Comparison of ENCODE assay signal across 22 cellular contexts in genomic region chr1:235960799-235961198, GRCh38.
"Had no signal": no experiment of that assay in that cellular context is flagged by ENCODE, and none has a peak within 500 bp of the region (broad histone marks: within the 10 kb centered on the region; RNA-seq: fewer than 3 reads in every experiment).

No MANE protein-coding gene starts in this region.

- ATAC-seq: activated naive CD8-positive, alpha-beta T cell treated with anti-CD3 and anti-CD28 coated beads, Interleukin-2, amount 50 U/mL, for 24 hours; gastroesophageal sphincter; heart left ventricle had no signal

- H3K4me3 Mint-ChIP-seq: activated naive CD4-positive, alpha-beta T cell treated with anti-CD3 and anti-CD28 coated beads, Interleukin-2, amount 10 ng/mL, durations not matched to agents 7 days and 5 days; activated naive CD8-positive, alpha-beta T cell treated with anti-CD3 and anti-CD28 coated beads, Interleukin-2, amount 50 U/mL, for 24 hours; nephron progenitor cell had no signal

- H3K4me1 ChIP-seq: gastroesophageal sphincter, left ventricle myocardium inferior, thyroid gland had no signal

- H3K4me3 ChIP-seq: coronary artery, gastroesophageal sphincter, heart left ventricle, left ventricle myocardium inferior, thyroid gland had no signal

- H3K27me3 ChIP-seq: brain microvascular endothelial cell, gastroesophageal sphincter, heart left ventricle, thyroid gland had no signal

- H3K4me1 Mint-ChIP-seq: nephron progenitor cell had no signal

- H3K27me3 Mint-ChIP-seq: activated naive CD8-positive, alpha-beta T cell treated with anti-CD3 and anti-CD28 coated beads, Interleukin-2, amount 50 U/mL, for 24 hours; progenitor cell of endocrine pancreas had no signal

- DNase-seq: activated CD4-positive, alpha-beta T cell treated with anti-CD3 and anti-CD28 coated beads, Interleukin-2, amount 50 U/mL, for 1 hour; activated CD4-positive, CD25-positive, alpha-beta regulatory T cell treated with anti-CD3 and anti-CD28 coated beads, Interleukin-2, amount 50 U/mL, for 72 hours; activated CD8-positive, alpha-beta memory T cell treated with anti-CD3 and anti-CD28 coated beads for 24 hours; activated CD8-positive, alpha-beta memory T cell treated with anti-CD3 and anti-CD28 coated beads, Interleukin-2, amount 50 U/mL, for 48 hours; activated effector memory CD4-positive, alpha-beta T cell treated with Interleukin-2 at 50 U/mL for 16 hours; activated naive CD4-positive, alpha-beta T cell treated with anti-CD3 and anti-CD28 coated beads, Interleukin-2, amount 10 ng/mL, durations not matched to agents 7 days and 5 days; activated naive CD8-positive, alpha-beta T cell treated with anti-CD3 and anti-CD28 coated beads, Interleukin-2, amount 50 U/mL, for 24 hours; activated T-cell treated with anti-CD3 and anti-CD28 coated beads, Interleukin-2, amount 50 U/mL, for 48 hours; aorta; brain microvascular endothelial cell; heart left ventricle; kidney glomerular epithelial cell; left ventricle myocardium inferior; nephron progenitor cell; stimulated activated CD4-positive, alpha-beta T cell treated with anti-CD3 and anti-CD28 coated beads, Interleukin-12 subunit alpha, Interleukin-12 subunit beta, amount 100 ng/mL, for 4 hours; stimulated activated CD4-positive, alpha-beta T cell treated with anti-CD3 and anti-CD28 coated beads, Interleukin-1b, Interleukin-23, amount 100 ng/mL, for 48 hours; stimulated activated naive CD4-positive, alpha-beta T cell treated with Interleukin-2 at 50 U/mL for 16 hours; thyroid gland had no signal

- H3K27ac Mint-ChIP-seq: activated naive CD4-positive, alpha-beta T cell treated with anti-CD3 and anti-CD28 coated beads, Interleukin-2, amount 10 ng/mL, durations not matched to agents 7 days and 5 days; activated naive CD8-positive, alpha-beta T cell treated with anti-CD3 and anti-CD28 coated beads, Interleukin-2, amount 50 U/mL, for 24 hours; progenitor cell of endocrine pancreas had no signal

- H3K27ac ChIP-seq: brain microvascular endothelial cell, coronary artery, gastroesophageal sphincter, heart left ventricle, left ventricle myocardium inferior, thyroid gland, VCaP had no signal

- H3K9me3 ChIP-seq: gastroesophageal sphincter, heart left ventricle, left ventricle myocardium inferior, thyroid gland had no signal

- H3K36me3 ChIP-seq: brain microvascular endothelial cell, gastroesophageal sphincter, heart left ventricle, left ventricle myocardium inferior, thyroid gland had no signal
